17 cellular contexts compared by ENCODE assay signal in genomic region chr2:222545821-222546540, GRCh38.
"Had no signal": no experiment of that assay in that cellular context is flagged by ENCODE, and none has a peak within 500 bp of the region (broad histone marks: within the 10 kb centered on the region; RNA-seq: fewer than 3 reads in every experiment).

No MANE protein-coding gene starts in this region.

- H2AFZ ChIP-seq: hepatocyte had no signal

- H3K27me3 ChIP-seq: tibial artery, vagina had no signal

- H3K9me3 Mint-ChIP-seq: activated CD8-positive, alpha-beta T cell treated with anti-CD3 and anti-CD28 coated beads for 36 hours; activated naive CD4-positive, alpha-beta T cell treated with anti-CD3 and anti-CD28 coated beads for 36 hours; central memory CD8-positive, alpha-beta T cell; mesothelial cell of epicardium; stimulated activated effector memory CD8-positive, alpha-beta T cell treated with anti-CD3 and anti-CD28 coated beads, Interleukin-12 subunit alpha, Interleukin-12 subunit beta, amount 100 ng/mL, for 72 hours had no signal

- H3K4me3 ChIP-seq: hepatocyte, tibial artery, vagina had no signal

- H3K36me3 Mint-ChIP-seq: mesothelial cell of epicardium; stimulated activated effector memory CD8-positive, alpha-beta T cell treated with anti-CD3 and anti-CD28 coated beads, Interleukin-12 subunit alpha, Interleukin-12 subunit beta, amount 100 ng/mL, for 72 hours had no signal

- H3K4me3 Mint-ChIP-seq: activated CD8-positive, alpha-beta T cell treated with anti-CD3 and anti-CD28 coated beads for 36 hours; activated naive CD4-positive, alpha-beta T cell treated with anti-CD3 and anti-CD28 coated beads for 36 hours; central memory CD8-positive, alpha-beta T cell; mesothelial cell of epicardium; stimulated activated effector memory CD8-positive, alpha-beta T cell treated with anti-CD3 and anti-CD28 coated beads, Interleukin-12 subunit alpha, Interleukin-12 subunit beta, amount 100 ng/mL, for 72 hours had no signal

- H3K27ac ChIP-seq: epithelial cell of prostate, hepatocyte, tibial artery, vagina, WERI-Rb-1 had no signal

- H3K36me3 ChIP-seq: tibial artery, vagina, WERI-Rb-1 had no signal

- H3K27ac Mint-ChIP-seq: activated CD8-positive, alpha-beta T cell treated with anti-CD3 and anti-CD28 coated beads for 36 hours; activated naive CD4-positive, alpha-beta T cell treated with anti-CD3 and anti-CD28 coated beads for 36 hours; mesothelial cell of epicardium; stimulated activated effector memory CD8-positive, alpha-beta T cell treated with anti-CD3 and anti-CD28 coated beads, Interleukin-12 subunit alpha, Interleukin-12 subunit beta, amount 100 ng/mL, for 72 hours had no signal

- H3K9me3 ChIP-seq: tibial artery, vagina had no signal

- H3K4me2 ChIP-seq: hepatocyte had no signal

- ATAC-seq: activated CD8-positive, alpha-beta T cell treated with anti-CD3 and anti-CD28 coated beads for 36 hours; right cardiac atrium; stimulated activated effector memory CD8-positive, alpha-beta T cell treated with anti-CD3 and anti-CD28 coated beads, Interleukin-12 subunit alpha, Interleukin-12 subunit beta, amount 100 ng/mL, for 72 hours had no signal

- DNase-seq: activated CD4-positive, alpha-beta T cell treated with anti-CD3 and anti-CD28 coated beads for 4 hours; activated CD8-positive, alpha-beta memory T cell treated with anti-CD3 and anti-CD28 coated beads, Interleukin-2, amount 50 U/mL, for 4 hours; activated CD8-positive, alpha-beta T cell treated with anti-CD3 and anti-CD28 coated beads for 36 hours; activated naive CD4-positive, alpha-beta T cell treated with anti-CD3 and anti-CD28 coated beads for 36 hours; effector memory CD4-positive, alpha-beta T cell; kidney; posterior cingulate gyrus; right cardiac atrium; T1000; tibial artery; WERI-Rb-1 had no signal

- H3K4me1 ChIP-seq: tibial artery had no signal

- H3K4me1 Mint-ChIP-seq: central memory CD8-positive, alpha-beta T cell; mesothelial cell of epicardium; stimulated activated effector memory CD8-positive, alpha-beta T cell treated with anti-CD3 and anti-CD28 coated beads, Interleukin-12 subunit alpha, Interleukin-12 subunit beta, amount 100 ng/mL, for 72 hours had no signal
